Comparison of ENCODE assay signal across 20 cellular contexts in genomic region chr12:2117541-2117940, GRCh38.
"Had no signal": no experiment of that assay in that cellular context is flagged by ENCODE, and none has a peak within 500 bp of the region (broad histone marks: within the 10 kb centered on the region; RNA-seq: fewer than 3 reads in every experiment).

No MANE protein-coding gene starts in this region.

- H3K27me3 Mint-ChIP-seq: activated CD4-positive, alpha-beta T cell treated with anti-CD3 and anti-CD28 coated beads, Interleukin-2, amount 10 ng/mL, durations not matched to agents 24 days and 14 days; activated CD8-positive, alpha-beta T cell treated with anti-CD3 and anti-CD28 coated beads for 36 hours; activated naive CD8-positive, alpha-beta T cell treated with anti-CD3 and anti-CD28 coated beads, Interleukin-2, amount 10 ng/mL, durations not matched to agents 7 days and 5 days had no signal

- DNase-seq: activated CD4-positive, alpha-beta T cell treated with anti-CD3 and anti-CD28 coated beads, Interleukin-2, amount 10 ng/mL, durations not matched to agents 24 days and 14 days; activated CD8-positive, alpha-beta T cell treated with anti-CD3 and anti-CD28 coated beads for 36 hours; activated naive CD4-positive, alpha-beta T cell; activated naive CD8-positive, alpha-beta T cell treated with anti-CD3 and anti-CD28 coated beads, Interleukin-2, amount 10 ng/mL, durations not matched to agents 7 days and 5 days; activated T-cell treated with anti-CD3 and anti-CD28 coated beads, Interleukin-2, amount 50 U/mL, for 1 hour; central memory CD4-positive, alpha-beta T cell; colonic mucosa; erythroblast; immature natural killer cell; kidney glomerular epithelial cell; nucleus accumbens; SJCRH30; stimulated activated CD4-positive, alpha-beta T cell treated with anti-CD3 and anti-CD28 coated beads, Interleukin-4, amount 100 ng/mL, for 24 hours; T1000; thyroid gland had no signal

- H3K4me1 Mint-ChIP-seq: activated CD4-positive, alpha-beta T cell treated with anti-CD3 and anti-CD28 coated beads, Interleukin-2, amount 10 ng/mL, durations not matched to agents 24 days and 14 days; activated naive CD8-positive, alpha-beta T cell treated with anti-CD3 and anti-CD28 coated beads, Interleukin-2, amount 10 ng/mL, durations not matched to agents 7 days and 5 days; activated T-helper 17 cell treated with anti-CD3 and anti-CD28 coated beads, Interleukin-2, amount 50 U/mL, for 72 hours; brain; immature natural killer cell; stimulated activated memory B cell treated with anti-CD40 and anti-IgM and Interleukin-4, amounts not matched to agents 10 μg/mL and 1 μg/mL and 100 μg/mL, for 72 hours had no signal

- ATAC-seq: activated CD8-positive, alpha-beta T cell treated with anti-CD3 and anti-CD28 coated beads for 36 hours; activated T-helper 17 cell treated with anti-CD3 and anti-CD28 coated beads, Interleukin-2, amount 50 U/mL, for 72 hours; stimulated activated memory B cell treated with anti-CD40 and anti-IgM and Interleukin-4, amounts not matched to agents 10 μg/mL and 1 μg/mL and 100 μg/mL, for 72 hours had no signal

- H3K27ac ChIP-seq: colonic mucosa, SJCRH30, skin epidermis, thyroid gland had no signal

- H3K36me3 Mint-ChIP-seq: activated naive CD8-positive, alpha-beta T cell treated with anti-CD3 and anti-CD28 coated beads, Interleukin-2, amount 10 ng/mL, durations not matched to agents 7 days and 5 days; immature natural killer cell; stimulated activated memory B cell treated with anti-CD40 and anti-IgM and Interleukin-4, amounts not matched to agents 10 μg/mL and 1 μg/mL and 100 μg/mL, for 72 hours had no signal

- H3K9me3 ChIP-seq: colonic mucosa, SJCRH30, thyroid gland had no signal

- H3K36me3 ChIP-seq: colonic mucosa, SJCRH30, thyroid gland had no signal

- H3K27me3 ChIP-seq: colonic mucosa, thyroid gland had no signal

- H3K4me3 ChIP-seq: colonic mucosa, SJCRH30, skin epidermis, thyroid gland had no signal

- H3K4me3 Mint-ChIP-seq: activated CD4-positive, alpha-beta T cell treated with anti-CD3 and anti-CD28 coated beads, Interleukin-2, amount 10 ng/mL, durations not matched to agents 24 days and 14 days; activated CD8-positive, alpha-beta T cell treated with anti-CD3 and anti-CD28 coated beads for 36 hours; activated naive CD8-positive, alpha-beta T cell treated with anti-CD3 and anti-CD28 coated beads, Interleukin-2, amount 10 ng/mL, durations not matched to agents 7 days and 5 days; activated T-helper 17 cell treated with anti-CD3 and anti-CD28 coated beads, Interleukin-2, amount 50 U/mL, for 72 hours; brain; immature natural killer cell; nephron; stimulated activated memory B cell treated with anti-CD40 and anti-IgM and Interleukin-4, amounts not matched to agents 10 μg/mL and 1 μg/mL and 100 μg/mL, for 72 hours had no signal

- H3K27ac Mint-ChIP-seq: activated CD4-positive, alpha-beta T cell treated with anti-CD3 and anti-CD28 coated beads, Interleukin-2, amount 10 ng/mL, durations not matched to agents 24 days and 14 days; activated CD8-positive, alpha-beta T cell treated with anti-CD3 and anti-CD28 coated beads for 36 hours; activated naive CD8-positive, alpha-beta T cell treated with anti-CD3 and anti-CD28 coated beads, Interleukin-2, amount 10 ng/mL, durations not matched to agents 7 days and 5 days; activated T-helper 17 cell treated with anti-CD3 and anti-CD28 coated beads, Interleukin-2, amount 50 U/mL, for 72 hours; brain; immature natural killer cell; stimulated activated memory B cell treated with anti-CD40 and anti-IgM and Interleukin-4, amounts not matched to agents 10 μg/mL and 1 μg/mL and 100 μg/mL, for 72 hours had no signal

- H3K4me1 ChIP-seq: colonic mucosa, SJCRH30 had no signal

- H3K9me3 Mint-ChIP-seq: activated CD4-positive, alpha-beta T cell treated with anti-CD3 and anti-CD28 coated beads, Interleukin-2, amount 10 ng/mL, durations not matched to agents 24 days and 14 days; activated CD8-positive, alpha-beta T cell treated with anti-CD3 and anti-CD28 coated beads for 36 hours; activated naive CD8-positive, alpha-beta T cell treated with anti-CD3 and anti-CD28 coated beads, Interleukin-2, amount 10 ng/mL, durations not matched to agents 7 days and 5 days; brain; immature natural killer cell; nephron; stimulated activated memory B cell treated with anti-CD40 and anti-IgM and Interleukin-4, amounts not matched to agents 10 μg/mL and 1 μg/mL and 100 μg/mL, for 72 hours had no signal
